ENCODE assay signal across 2 cellular contexts in the genomic region with DNA sequence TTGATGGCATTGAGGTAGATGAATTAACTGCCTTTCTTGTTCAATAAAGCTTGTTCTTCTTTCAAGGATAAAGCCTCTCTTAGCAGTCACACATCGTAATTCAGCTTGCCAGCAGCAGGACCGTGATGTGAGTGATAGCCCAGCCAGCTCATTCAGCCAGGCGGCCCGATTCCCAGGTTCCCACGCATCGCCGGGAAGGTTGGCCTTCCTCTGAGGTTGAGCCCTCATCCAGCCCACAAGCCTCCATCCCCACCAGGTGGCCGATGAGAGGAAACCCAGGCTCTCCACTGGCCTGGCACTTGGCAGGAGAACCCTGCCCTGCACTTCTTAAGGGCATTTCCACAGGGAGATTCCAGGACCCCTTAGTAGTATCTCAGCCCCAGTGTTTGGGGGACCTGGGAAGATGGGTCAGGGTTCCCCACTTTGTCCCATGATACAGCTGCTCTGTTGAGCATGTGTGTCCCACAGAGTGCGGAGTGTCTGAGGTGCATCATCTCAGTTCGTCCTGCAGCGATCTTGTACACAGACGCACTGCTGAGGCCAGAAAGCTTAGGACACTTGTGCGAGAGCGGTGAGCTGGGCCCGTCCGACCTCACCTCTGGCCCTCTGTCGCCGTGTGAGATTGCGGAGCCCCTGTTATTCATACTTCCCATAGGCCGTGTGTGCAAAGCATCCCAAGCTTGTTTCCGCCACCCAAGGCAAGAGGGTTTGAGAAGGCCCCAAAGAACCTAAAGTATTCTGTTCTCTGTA.
TF ChIP-seq lines count a peak whose summit lies in the region.

No MANE protein-coding gene starts in this region.

TF ChIP-seq in HCT116, 20 proteins besides CTCF, POLR2A, EP300 and RAD21:
- TF ChIP-seq TCF7L2 (IDR thresholded peaks at IDR 0.05; ENCODE audit: borderline replicate concordance, extremely low read depth, insufficient read depth, insufficient read length): no peak
- TF ChIP-seq POLR2AphosphoS5 (IDR thresholded peaks at IDR 0.05; ENCODE audit: low read depth, low read length): no peak
- TF ChIP-seq ATF3 (IDR thresholded peaks at IDR 0.05): no peak
- no peak for TF ChIP-seq ZBTB33 (IDR thresholded peaks at IDR 0.05; ENCODE audit: extremely low read depth, insufficient replicate concordance, low read length)
- no peak for TF ChIP-seq YY1 (IDR thresholded peaks at IDR 0.05; ENCODE audit: extremely low read depth, insufficient replicate concordance, low read depth, low read length)

TF ChIP-seq in K562, 482 proteins besides CTCF, POLR2A, EP300 and RAD21:
- TF ChIP-seq HMGN3 (IDR thresholded peaks at IDR 0.05; ENCODE audit: borderline replicate concordance, extremely low read depth, insufficient read length, low read depth, low read length) (no peak), MYNN (IDR thresholded peaks at IDR 0.05) (no peak), MYNN (CRISPR knock-in tag; IDR thresholded peaks at IDR 0.05) (no peak), NCOA2 (IDR thresholded peaks at IDR 0.05; ENCODE audit: partially characterized antibody in 2 of 2) (no peak), ZNF274 (IDR thresholded peaks at IDR 0.05; ENCODE audit: borderline replicate concordance, low read depth, low read length) (no peak), NFYB (IDR thresholded peaks at IDR 0.05; ENCODE audit: extremely low read depth, insufficient read length) (no peak), ZC3H4 (CRISPR knock-in tag; IDR thresholded peaks at IDR 0.05; ENCODE audit: borderline replicate concordance) (no peak), ZNF431 (CRISPR knock-in tag; IDR thresholded peaks at IDR 0.05) (no peak), PHF20 (IDR thresholded peaks at IDR 0.05; ENCODE audit: partially characterized antibody) (no peak), CHD1 (IDR thresholded peaks at IDR 0.05; ENCODE audit: low read length) (no peak), ZNF764 (CRISPR knock-in tag; IDR thresholded peaks at IDR 0.05; ENCODE audit: low read depth) (no peak), ZFX (CRISPR knock-in tag; IDR thresholded peaks at IDR 0.05) (no peak), SNRNP70 (optimal IDR thresholded peaks at IDR 0.05; ENCODE audit: low read depth, low read length) (no peak), TFAP4 (CRISPR knock-in tag; IDR thresholded peaks at IDR 0.05; ENCODE audit: borderline replicate concordance) (no peak)
- TF ChIP-seq, protein P1, sequence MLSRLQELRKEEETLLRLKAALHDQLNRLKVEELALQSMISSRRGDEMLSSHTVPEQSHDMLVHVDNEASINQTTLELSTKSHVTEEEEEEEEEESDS (CRISPR knock-in tag; IDR thresholded peaks at IDR 0.05): no peak
